Comparison of ENCODE assay signal across 10 cellular contexts in genomic region chrX:127276326-127276725, GRCh38.
"Had no signal": no experiment of that assay in that cellular context is flagged by ENCODE, and none has a peak within 500 bp of the region (broad histone marks: within the 10 kb centered on the region; RNA-seq: fewer than 3 reads in every experiment).

No MANE protein-coding gene starts in this region.

- H3K9ac ChIP-seq: GM23248, KMS-11 had no signal

- H3K36me3 ChIP-seq: HAP-1 had no signal

- H3K4me3 ChIP-seq: GM23248, HAP-1 had no signal

- H3K4me1 ChIP-seq: HAP-1 had no signal

- H3K27ac ChIP-seq: GM23248, HL-60, KMS-11 had no signal

- H3K9me3 ChIP-seq: HAP-1 had no signal

- H2AFZ ChIP-seq: GM23248 had no signal

- H3K4me2 ChIP-seq: KMS-11 had no signal

- ATAC-seq: HCT116 had no signal

- DNase-seq: GM23248, GOT3, H7, HFFc6, IMR-90, KBM-7 had no signal
